7 cellular contexts compared by ENCODE assay signal in the genomic region with DNA sequence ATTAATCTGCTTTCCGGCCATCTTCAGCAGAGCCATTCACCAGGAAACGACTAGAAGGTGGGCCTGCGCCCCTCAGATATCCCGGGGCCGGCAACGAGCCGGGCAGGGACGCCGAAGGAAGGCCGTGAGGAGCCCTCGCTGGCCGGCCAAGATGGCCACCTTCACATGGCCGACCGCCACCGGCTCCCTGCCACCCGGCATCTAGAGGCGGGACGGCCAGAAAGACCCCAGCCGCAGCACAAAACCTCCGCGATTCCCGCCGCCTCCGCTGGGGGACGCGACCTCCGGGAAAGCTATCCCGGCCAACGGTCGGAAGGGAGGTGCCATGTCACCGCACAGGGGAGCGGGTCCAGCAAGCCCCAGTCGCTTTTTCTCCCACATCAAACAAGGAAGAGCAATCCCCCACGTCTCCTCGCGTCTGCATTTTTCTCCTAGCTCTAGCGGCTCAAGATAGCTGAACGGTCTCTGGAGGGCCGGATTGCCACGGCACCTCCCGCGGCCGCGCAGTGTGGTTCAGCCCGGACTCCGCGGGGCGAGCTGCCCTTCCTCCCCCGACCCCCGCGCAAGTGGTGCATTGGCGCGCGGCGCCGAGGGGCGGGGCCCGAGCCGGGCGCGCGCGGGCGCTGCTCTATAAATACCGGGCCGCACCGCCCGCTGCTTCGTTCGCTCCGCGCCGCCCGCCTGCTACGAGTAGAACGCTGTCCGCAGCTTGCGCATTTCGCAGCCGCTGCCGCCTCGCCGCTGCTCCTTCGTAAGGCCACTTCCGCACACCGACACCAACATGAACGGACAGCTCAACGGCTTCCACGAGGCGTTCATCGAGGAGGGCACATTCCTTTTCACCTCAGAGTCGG. TPM values are rescaled to one million over a fixed set of nuclear protein-coding genes. Genes with fewer than 3 reads are reported as not detected.
DNase-seq lines count a peak whose midpoint lies in the region; ATAC-seq, FAIRE-seq and TF ChIP-seq lines count a peak whose summit lies in the region.

A gene (plus strand): TSS at position 662 of the 854 bp plus-strand sequence. CDS start 120 bp downstream, at position 782.

- H3K4me3 ChIP-seq in astrocyte (ENCODE audit: insufficient read depth, low read depth, low read length), result peak within 1 kb of the TSS; percentile 99
- H3K4me3 ChIP-seq in retinal pigment epithelial cell (ENCODE audit: low read length), result peak within 1 kb of the TSS; percentile 74

- no peak for FAIRE-seq in astrocyte (lab: Jason Lieb, UNC)

- peaks cover 43% of the 10 kb centered on the region for H3K36me3 Mint-ChIP-seq in T-helper 2 cell treated with Interferon-gamma antibody and Interleukin-4, amounts not matched to agents 5 μg/mL and 100 μg/mL, for 36 hours (ENCODE audit: low read depth)
- peaks cover 22% of the 10 kb centered on the region for H3K36me3 Mint-ChIP-seq in astrocyte (ENCODE audit: low read depth, unreplicated experiment)

- peaks cover 41% of the 10 kb centered on the region for H3K4me1 Mint-ChIP-seq in T-helper 2 cell treated with Interferon-gamma antibody and Interleukin-4, amounts not matched to agents 5 μg/mL and 100 μg/mL, for 36 hours (ENCODE audit: low read depth)
- H3K4me1 Mint-ChIP-seq in astrocyte (ENCODE audit: low read depth, unreplicated experiment), result peaks cover 29% of the 10 kb centered on the region

- TF ChIP-seq CTCF in astrocyte (IDR thresholded peaks at IDR 0.05; ENCODE audit: insufficient read depth, low read depth, low read length) (peak; percentile 54), retinal pigment epithelial cell (conservative IDR thresholded peaks at IDR 0.05; ENCODE audit: low read depth, low read length) (peak; percentile 72)

- H3K9me3 Mint-ChIP-seq in T-helper 2 cell treated with Interferon-gamma antibody and Interleukin-4, amounts not matched to agents 5 μg/mL and 100 μg/mL, for 36 hours, result no peaks in the 10 kb centered on the region
- no peaks in the 10 kb centered on the region for H3K9me3 Mint-ChIP-seq in astrocyte (ENCODE audit: unreplicated experiment)

- peaks cover 62% of the 10 kb centered on the region for H3K79me2 ChIP-seq in astrocyte (ENCODE audit: insufficient read depth, low read length)

- DNase-seq in NCI-H1930 (lab: John Stamatoyannopoulos, UW) (peak; percentile 93 to 96), astrocyte (ENCODE audit: low read depth) (peak; percentile 82), hepatic stellate cell (ENCODE audit: low spot score) (peak; percentile 92), retinal pigment epithelial cell (ENCODE audit: low read depth) (peak; percentile 69)
- DNase-seq in T-helper 2 cell treated with Interferon-gamma antibody and Interleukin-4, amounts not matched to agents 5 μg/mL and 100 μg/mL, for 36 hours (ENCODE audit: low spot score), result peak; percentile 92

- peak; percentile 100 for TF ChIP-seq POLR2A in GM18505 (IDR thresholded peaks at IDR 0.05; ENCODE audit: borderline replicate concordance, extremely low read depth, insufficient read depth, insufficient read length)

- ATAC-seq in GM18505 (IDR thresholded peaks at IDR 0.05; ENCODE audit: unreplicated experiment) (peak; percentile 74), HG02973 (IDR thresholded peaks at IDR 0.05; ENCODE audit: unreplicated experiment) (peak; percentile 74)

- no peaks in the 10 kb centered on the region for H3K9me3 ChIP-seq in astrocyte (ENCODE audit: insufficient read depth, low read depth, low read length)

- H3K36me3 ChIP-seq in astrocyte (ENCODE audit: insufficient read depth, low read length), result peaks cover 30% of the 10 kb centered on the region

- H4K20me1 ChIP-seq in astrocyte (ENCODE audit: insufficient read depth, low read length), result peaks cover 47% of the 10 kb centered on the region

- H3K9ac ChIP-seq in astrocyte (ENCODE audit: low read length), result peak within 1 kb of the TSS; percentile 99

- H3K4me2 ChIP-seq in astrocyte (ENCODE audit: low read length), result peak within 1 kb of the TSS; percentile 97

- peak within 1 kb of the TSS; percentile 99 for H3K27ac ChIP-seq in astrocyte (ENCODE audit: low read depth, low read length)

- peak within 1 kb of the TSS; percentile 93 for H2AFZ ChIP-seq in astrocyte (ENCODE audit: low read depth, low read length)

- H3K27me3 Mint-ChIP-seq in T-helper 2 cell treated with Interferon-gamma antibody and Interleukin-4, amounts not matched to agents 5 μg/mL and 100 μg/mL, for 36 hours (ENCODE audit: low read depth), result no peaks in the 10 kb centered on the region
- H3K27me3 Mint-ChIP-seq in astrocyte (ENCODE audit: low read depth, unreplicated experiment), result no peaks in the 10 kb centered on the region

- peak within 1 kb of the TSS; percentile 97 for H3K27ac Mint-ChIP-seq in T-helper 2 cell treated with Interferon-gamma antibody and Interleukin-4, amounts not matched to agents 5 μg/mL and 100 μg/mL, for 36 hours
- H3K27ac Mint-ChIP-seq in astrocyte (ENCODE audit: unreplicated experiment), result peak within 1 kb of the TSS; percentile 98

- no peaks in the 10 kb centered on the region for H3K27me3 ChIP-seq in astrocyte (ENCODE audit: insufficient read depth, low read length)

- H3K4me1 ChIP-seq in astrocyte (ENCODE audit: insufficient read depth, low read length), result peaks cover 32% of the 10 kb centered on the region

- H3K4me3 Mint-ChIP-seq in T-helper 2 cell treated with Interferon-gamma antibody and Interleukin-4, amounts not matched to agents 5 μg/mL and 100 μg/mL, for 36 hours, result peak within 1 kb of the TSS; percentile 96
- H3K4me3 Mint-ChIP-seq in astrocyte (ENCODE audit: unreplicated experiment), result peak within 1 kb of the TSS; percentile 91

RNA-seq across cellular contexts. Expression of the gene that starts here (rescaled TPM):
- 175 and 180 TPM in 2 replicates for total RNA-seq in astrocyte

Comparison
In these comparisons a context has a peak if more than half of its experiments do, and no peak if none do; other contexts are left out.
1. Peak in every context shown above with its lines: DNase-seq, ATAC-seq, H3K4me3 ChIP-seq and H3K27ac ChIP-seq.